9 cellular contexts compared by ENCODE assay signal in genomic region chr13:22278336-22278929, GRCh38.
DNase-seq lines count a peak whose midpoint lies in the region; ATAC-seq, FAIRE-seq and TF ChIP-seq lines count a peak whose summit lies in the region.
"Had no signal": no experiment of that assay in that cellular context is flagged by ENCODE, and none has a peak within 500 bp of the region (broad histone marks: within the 10 kb centered on the region; RNA-seq: fewer than 3 reads in every experiment).

No MANE protein-coding gene starts in this region.

- CTCF ChIA-PET in PC-9 (lab: Charles Lee): no interaction called here

- peaks cover 15% of the 10 kb centered on the region; the same call in 1 of the 2 replicates for H3K27me3 ChIP-seq in PC-9 (ENCODE audit: insufficient read depth, low read depth)

- no peak overlapping the region for H3K4me3 ChIP-seq in PC-9

- no TSS peak for BruUV-seq in PC-9 (replicated peaks; lab: Mats Ljungman, UMichigan)

- no peaks in the 10 kb centered on the region for H3K36me3 ChIP-seq in PC-9 (ENCODE audit: low read depth)

- TF ChIP-seq CTCF in PC-9 (conservative IDR thresholded peaks at IDR 0.05) (peak; percentile 47; the same call in 1 of the 2 replicates), D721Med (IDR thresholded peaks at IDR 0.05; ENCODE audit: insufficient read depth, missing control alignments) (no peak)

- no peaks in the 10 kb centered on the region for H3K9me2 ChIP-seq in PC-9 (ENCODE audit: insufficient read depth)

- H3K9me3 ChIP-seq in PC-9 (ENCODE audit: insufficient read depth, low read depth): no peaks in the 10 kb centered on the region

- no peak overlapping the region for H2AFZ ChIP-seq in PC-9

- peak; percentile 7 to 54 for DNase-seq in NCI-H2081 (lab: John Stamatoyannopoulos, UW)
- no peak for DNase-seq in NCI-H2081 treated with DMSO at 0.1 percent for 48 hours (lab: John Stamatoyannopoulos, UW)
- peak in 1 of 2 experiments; percentile 3 for DNase-seq in PC-9
- peak; percentile 44 for DNase-seq in activated effector memory CD4-positive, alpha-beta T cell treated with Interleukin-2 at 50 U/mL for 16 hours
- DNase-seq in iPS-NIHi7 (ENCODE audit: extremely low spot score): peak; percentile 38
- peak; percentile 44 for DNase-seq in stimulated activated CD4-positive, alpha-beta T cell treated with anti-CD3 and anti-CD28 coated beads, Interleukin-2, amount 100 ng/mL, for 4 hours (ENCODE audit: low read depth)
- DNase-seq in D721Med (ENCODE audit: insufficient read length, low spot score): no peak

- H3F3A ChIP-seq in PC-9 (ENCODE audit: insufficient read depth, low read depth): no peaks in the 10 kb centered on the region

- H3K4me2 ChIP-seq in PC-9: no peak overlapping the region

- FAIRE-seq in D721Med (lab: Jason Lieb, UNC): no peak
- FAIRE-seq: endometrium had no signal

- no peaks in the 10 kb centered on the region for H3K79me2 ChIP-seq in PC-9 (ENCODE audit: low read depth)

- H4K20me1 ChIP-seq in PC-9 (ENCODE audit: insufficient read depth): no peaks in the 10 kb centered on the region

- peak; percentile 54 for ATAC-seq in HG03066 (IDR thresholded peaks at IDR 0.05; ENCODE audit: low read depth, unreplicated experiment)

- H3K27ac ChIP-seq in PC-9: no peak overlapping the region

- POLR2A ChIA-PET in PC-9 (lab: Charles Lee; ENCODE audit: unreplicated experiment): no interaction called here

- intact Hi-C loops in PC-9 (cut with micrococcal nuclease; ENCODE audit: unreplicated experiment): no loop called here

- H3K4me1 ChIP-seq in PC-9 (replicated peaks; ENCODE audit: insufficient read depth): no peaks in the 10 kb centered on the region

Comparison
In these comparisons a context has a peak if more than half of its experiments do, and no peak if none do; other contexts are left out.
1. DNase-seq: peak in NCI-H2081 (2 of 2), activated effector memory CD4-positive, alpha-beta T cell treated with Interleukin-2 at 50 U/mL for 16 hours (single experiment), iPS-NIHi7 (single experiment) and stimulated activated CD4-positive, alpha-beta T cell treated with anti-CD3 and anti-CD28 coated beads, Interleukin-2, amount 100 ng/mL, for 4 hours (single experiment); none in NCI-H2081 treated with DMSO at 0.1 percent for 48 hours (single experiment) and D721Med (single experiment).